Comparison of ENCODE assay signal across 17 cellular contexts in the genomic region with DNA sequence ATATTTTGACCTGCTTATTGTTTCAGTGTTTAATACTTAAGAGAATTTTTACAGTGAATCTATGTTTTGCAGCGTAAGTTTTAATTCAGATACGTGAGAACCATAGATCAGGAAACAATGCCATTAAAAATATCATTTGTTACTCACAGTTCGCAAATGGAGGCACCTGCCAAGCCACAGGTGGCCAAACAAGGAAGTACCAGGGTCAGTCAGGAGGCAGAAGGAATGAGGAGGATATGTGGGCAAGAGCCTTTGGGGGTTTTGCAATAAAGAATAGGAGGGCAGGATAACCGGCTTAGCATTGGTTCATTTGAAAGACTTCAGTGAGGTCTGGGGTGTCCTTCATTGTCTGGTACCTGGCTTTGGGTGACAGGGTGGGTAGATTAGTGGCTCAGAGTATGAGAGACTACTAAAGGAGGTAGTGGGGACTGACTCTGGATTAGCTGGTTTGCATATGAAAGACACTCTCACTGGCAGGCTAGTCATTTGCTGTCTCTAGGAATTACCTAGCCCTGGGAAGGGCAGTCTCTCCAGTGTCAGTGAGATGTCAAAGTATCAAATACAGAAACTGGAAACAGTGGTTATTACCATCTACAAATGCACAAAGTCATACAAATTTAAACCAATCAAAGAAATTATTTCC.
A peak's percentile ranks its signal among the peaks of the same experiment; 100 is the strongest.
DNase-seq lines count a peak whose midpoint lies in the region; ATAC-seq and TF ChIP-seq lines count a peak whose summit lies in the region.
"Had no signal": no experiment of that assay in that cellular context is flagged by ENCODE, and none has a peak within 500 bp of the region (broad histone marks: within the 10 kb centered on the region; RNA-seq: fewer than 3 reads in every experiment).

No MANE protein-coding gene starts in this region.

- H4K5ac ChIP-seq in mesendoderm (ENCODE audit: low read length), result no peak overlapping the region

- no peaks in the 10 kb centered on the region for H3K79me2 ChIP-seq in mesendoderm (ENCODE audit: control insufficient read depth, insufficient read depth, low read length)

- no peak overlapping the region for H3K4ac ChIP-seq in mesendoderm (ENCODE audit: low read depth, low read length)

- no peak overlapping the region for H3K18ac ChIP-seq in mesendoderm (ENCODE audit: low read length)

- H3K9me3 ChIP-seq in HAP-1 (no peaks in the 10 kb centered on the region), Panc1 (ENCODE audit: control insufficient read depth, insufficient read depth, low read depth, low read length) (peaks cover 15% of the 10 kb centered on the region; the same call in 1 of the 2 replicates)

- TF ChIP-seq CTCF in Panc1 (IDR thresholded peaks at IDR 0.05), result no peak

- H3K23ac ChIP-seq in mesendoderm (ENCODE audit: low read length), result no peak overlapping the region

- no TSS peak for BruUV-seq in Panc1 (replicated peaks; lab: Mats Ljungman, UMichigan)

- no peak overlapping the region for H2BK15ac ChIP-seq in mesendoderm (replicated peaks; ENCODE audit: low read depth)

- no peak overlapping the region for H4K8ac ChIP-seq in mesendoderm (ENCODE audit: low read depth, low read length)

- H2AK5ac ChIP-seq in mesendoderm (ENCODE audit: low read length), result no peak overlapping the region

- in situ Hi-C loops in HAP-1 (cut with MboI; ENCODE audit: low sequenced_read_pairs), result no loop called here
- in situ Hi-C loops in Panc1 (cut with HindIII; ENCODE audit: low pct_unique_long_range_greater_than_20kb, low sequenced_read_pairs), result no loop called here

- H2BK120ac ChIP-seq in mesendoderm (ENCODE audit: low read depth, low read length), result no peak overlapping the region

- ATAC-seq in Panc1 (peak; percentile 60; the same call in 1 of the 2 replicates), HG03354 (IDR thresholded peaks at IDR 0.05; ENCODE audit: poor library complexity, severe bottlenecking, unreplicated experiment) (no peak)
- ATAC-seq: SK-N-SH treated with all-trans-retinoic acid at 6 μM for 48 hours had no signal

- no peaks in the 10 kb centered on the region for H3K79me1 ChIP-seq in mesendoderm (ENCODE audit: low read length)

- H3K36me3 ChIP-seq in HAP-1 (replicated peaks) (no peaks in the 10 kb centered on the region), Panc1 (ENCODE audit: control insufficient read depth, insufficient read depth, low read length) (no peaks in the 10 kb centered on the region), mesendoderm (ENCODE audit: control insufficient read depth, insufficient read depth, low read length) (no peaks in the 10 kb centered on the region)

- POLR2A ChIA-PET in Panc1 (lab: Charles Lee), result no interaction called here

- H3K4me1 ChIP-seq in HAP-1, result no peaks in the 10 kb centered on the region
- H3K4me1 ChIP-seq in Panc1 (ENCODE audit: control insufficient read depth, insufficient read depth, low read length), result peaks cover 2% of the 10 kb centered on the region; the same call in 1 of the 2 replicates
- no peaks in the 10 kb centered on the region for H3K4me1 ChIP-seq in mesendoderm (ENCODE audit: control insufficient read depth, low read depth, low read length)

- DNase-seq in DMS53 (lab: John Stamatoyannopoulos, UW) (peak; percentile 61), HAP-1 (ENCODE audit: low spot score in 2 of 2) (peak; percentile 41 to 79), Panc1 (ENCODE audit: low read depth, low spot score) (no peak), mesendoderm (peak; percentile 26), hypothalamus (lab: John Stamatoyannopoulos, UW) (no peak)
- DNase-seq in activated CD8-positive, alpha-beta memory T cell treated with anti-CD3 and anti-CD28 coated beads, Interleukin-2, amount 50 U/mL, for 48 hours, result no peak
- DNase-seq: C1 segment of cervical spinal cord, DMS153, Karpas-422, MM.1S, NCI-H1105, NCI-H187 treated with DMSO at 0.1 percent for 48 hours, NCI-H446 treated with DMSO at 0.1 percent for 48 hours, SHP77 treated with DMSO at 0.1 percent for 48 hours, T-helper 1 cell had no signal

- H2BK5ac ChIP-seq in mesendoderm (ENCODE audit: low read length), result no peak overlapping the region

- H3K27ac ChIP-seq in Panc1 (ENCODE audit: low read length) (peak overlapping the region; percentile 58), mesendoderm (ENCODE audit: low read depth, low read length) (no peak overlapping the region)

- intact Hi-C loops in Panc1 (cut with micrococcal nuclease; ENCODE audit: unreplicated experiment), result no loop called here

- no peak overlapping the region for H3K4me2 ChIP-seq in mesendoderm (ENCODE audit: low read length)

- no CpG with 5 or more reads among the region's 4 CpGs for WGBS in mesendoderm (ENCODE audit: extremely low coverage, insufficient coverage, low lambda C conversion rate)

- no peak overlapping the region for H3K56ac ChIP-seq in mesendoderm (ENCODE audit: low read length)

- no peak overlapping the region for H3K9ac ChIP-seq in mesendoderm (ENCODE audit: low read length)

- H3K4me3 ChIP-seq in HAP-1 (no peak overlapping the region), Panc1 (ENCODE audit: low read depth in 2 of 2, low read length in 2 of 2) (no peak overlapping the region), mesendoderm (ENCODE audit: low read length) (no peak overlapping the region)

- no peaks in the 10 kb centered on the region for H3K27me3 ChIP-seq in HAP-1 (ENCODE audit: low read depth)
- no peaks in the 10 kb centered on the region for H3K27me3 ChIP-seq in Panc1 (ENCODE audit: control insufficient read depth, insufficient read depth, low read length)
- H3K27me3 ChIP-seq in mesendoderm (ENCODE audit: insufficient read depth, low read length, poor library complexity), result no peaks in the 10 kb centered on the region

- CTCF ChIA-PET in Panc1 (lab: Charles Lee), result no interaction called here

Comparison
In these comparisons a context has a peak if more than half of its experiments do, and no peak if none do; other contexts are left out.
1. DNase-seq: peak in DMS53 (single experiment), HAP-1 (2 of 2) and mesendoderm (single experiment); none in Panc1 (single experiment), hypothalamus (0 of 51) and activated CD8-positive, alpha-beta memory T cell treated with anti-CD3 and anti-CD28 coated beads, Interleukin-2, amount 50 U/mL, for 48 hours (single experiment).